In the genomic region with DNA sequence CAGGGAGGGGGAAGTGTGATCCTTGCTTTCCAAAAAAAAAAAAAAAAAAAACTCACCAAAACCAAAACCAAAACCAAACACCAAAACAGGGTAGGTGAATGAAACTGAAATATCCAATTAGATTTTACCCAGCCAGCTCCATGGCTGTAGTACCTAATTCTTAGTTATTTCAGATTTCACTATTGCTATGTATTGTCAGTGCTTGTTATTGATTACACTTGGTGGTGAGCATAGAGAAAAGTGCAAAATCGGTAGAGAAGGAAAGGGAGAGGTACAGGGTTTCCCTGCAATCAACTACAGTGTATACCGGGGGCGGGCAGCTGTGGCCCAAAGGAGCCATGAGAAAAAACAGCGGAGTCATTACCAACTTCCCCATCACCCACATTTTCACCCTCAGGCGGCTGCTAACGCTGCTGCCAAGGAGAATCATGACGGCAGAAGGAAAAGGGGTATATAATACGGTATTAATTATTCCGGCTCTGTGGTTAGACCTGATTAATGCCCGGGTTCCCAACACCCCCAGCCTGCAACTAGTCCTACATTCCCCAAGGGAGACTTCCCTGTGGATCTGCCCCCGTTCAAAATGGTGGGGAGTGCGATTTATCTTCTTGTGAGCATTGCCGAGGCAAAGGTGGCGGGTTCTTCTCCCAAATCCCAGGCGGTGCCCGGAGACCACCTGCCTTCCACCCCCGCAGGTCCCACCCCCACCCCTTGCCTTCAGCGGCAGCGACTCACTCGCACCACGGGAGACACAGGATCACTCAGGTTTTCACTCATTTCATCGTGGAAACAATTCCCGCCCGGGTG, we compare ENCODE assay signal across 8 cellular contexts. TPM values are rescaled to one million over a fixed set of nuclear protein-coding genes. Genes with fewer than 3 reads are reported as not detected.
DNase-seq lines count a peak whose midpoint lies in the region.

A gene (minus strand): TSS at position 30 of the 807 bp plus-strand sequence. CDS start 486 bp downstream, outside the sequence.

- H3K23ac ChIP-seq in mesendoderm (ENCODE audit: low read length) = no peak within 1 kb of the TSS

- H2BK15ac ChIP-seq in mesendoderm (replicated peaks; ENCODE audit: low read depth) = no peak within 1 kb of the TSS

- H3K27me3 ChIP-seq in mesendoderm (ENCODE audit: insufficient read depth, low read length, poor library complexity) = no peaks in the 10 kb centered on the region

- no CpG with 5 or more reads among the region's 24 CpGs for WGBS in mesendoderm (ENCODE audit: extremely low coverage, insufficient coverage, low lambda C conversion rate)

- H4K8ac ChIP-seq in mesendoderm (ENCODE audit: low read depth, low read length) = no peak within 1 kb of the TSS

- H2BK120ac ChIP-seq in mesendoderm (ENCODE audit: low read depth, low read length) = no peak within 1 kb of the TSS

- H3K27ac ChIP-seq in mesendoderm (ENCODE audit: low read depth, low read length) = peak within 1 kb of the TSS; percentile 97

- no peaks in the 10 kb centered on the region for H3K79me1 ChIP-seq in mesendoderm (ENCODE audit: low read length)

- no peak within 1 kb of the TSS for H4K5ac ChIP-seq in mesendoderm (ENCODE audit: low read length)

- peak; percentile 56 for DNase-seq in NCI-H748 (lab: John Stamatoyannopoulos, UW; ENCODE audit: unreplicated experiment)
- no peak for DNase-seq in NCI-H748 treated with DMSO at 0.1 percent for 48 hours (lab: John Stamatoyannopoulos, UW)
- DNase-seq in MV-4-11 (lab: John Stamatoyannopoulos, UW) = peak; percentile 52
- peak; percentile 36 to 51 for DNase-seq in activated CD4-positive, alpha-beta T cell treated with anti-CD3 and anti-CD28 coated beads, Interleukin-2, amount 50 U/mL, for 24 hours (ENCODE audit: low read depth in 1 of 2, low spot score in 1 of 2)
- DNase-seq in effector CD8-positive, alpha-beta T cell (lab: John Stamatoyannopoulos, UW) = peak; percentile 24
- peak; percentile 47 for DNase-seq in mesendoderm
- DNase-seq in stimulated activated CD8-positive, alpha-beta memory T cell treated with anti-CD3 and anti-CD28 coated beads, Interleukin-15, amount 100 ng/mL, for 4 hours (ENCODE audit: low read depth in 2 of 2) = peak; percentile 9 to 23
- DNase-seq in NCI-H2107 (lab: John Stamatoyannopoulos, UW) = no peak

- H3K36me3 ChIP-seq in mesendoderm (ENCODE audit: control insufficient read depth, insufficient read depth, low read length) = no peaks in the 10 kb centered on the region

- H2AK5ac ChIP-seq in mesendoderm (ENCODE audit: low read length) = no peak within 1 kb of the TSS

- peak within 1 kb of the TSS; percentile 98 for H3K9ac ChIP-seq in mesendoderm (ENCODE audit: low read length)

- H3K79me2 ChIP-seq in mesendoderm (ENCODE audit: control insufficient read depth, insufficient read depth, low read length) = peaks cover 49% of the 10 kb centered on the region

- H3K4ac ChIP-seq in mesendoderm (ENCODE audit: low read depth, low read length) = peak within 1 kb of the TSS; percentile 98

- H3K4me3 ChIP-seq in mesendoderm (ENCODE audit: low read length) = peak within 1 kb of the TSS; percentile 97

- peak within 1 kb of the TSS; percentile 94 for H3K18ac ChIP-seq in mesendoderm (ENCODE audit: low read length)

- H3K56ac ChIP-seq in mesendoderm (ENCODE audit: low read length) = peak within 1 kb of the TSS; percentile 98

- no peaks in the 10 kb centered on the region for H3K4me1 ChIP-seq in mesendoderm (ENCODE audit: control insufficient read depth, low read depth, low read length)

- H2BK5ac ChIP-seq in mesendoderm (ENCODE audit: low read length) = no peak within 1 kb of the TSS

- H3K4me2 ChIP-seq in mesendoderm (ENCODE audit: low read length) = peak within 1 kb of the TSS; percentile 52

RNA-seq across cellular contexts. Expression of the gene that starts here (rescaled TPM):
- 52.6 TPM for polyA plus RNA-seq in mesendoderm (2013, experiment 1 of 2)
- polyA plus RNA-seq in mesendoderm (2013, experiment 2 of 2) = 51.9 TPM

Comparison
In these comparisons a context has a peak if more than half of its experiments do, and no peak if none do; other contexts are left out.
1. DNase-seq: peak in NCI-H748 (single experiment), MV-4-11 (single experiment), activated CD4-positive, alpha-beta T cell treated with anti-CD3 and anti-CD28 coated beads, Interleukin-2, amount 50 U/mL, for 24 hours (2 of 2), effector CD8-positive, alpha-beta T cell (single experiment), mesendoderm (single experiment) and stimulated activated CD8-positive, alpha-beta memory T cell treated with anti-CD3 and anti-CD28 coated beads, Interleukin-15, amount 100 ng/mL, for 4 hours (2 of 2); none in NCI-H748 treated with DMSO at 0.1 percent for 48 hours (single experiment) and NCI-H2107 (single experiment).